ENCODE assay signal across 22 cellular contexts in genomic region chr7:18140943-18141342, GRCh38.
"Had no signal": no experiment of that assay in that cellular context is flagged by ENCODE, and none has a peak within 500 bp of the region (broad histone marks: within the 10 kb centered on the region; RNA-seq: fewer than 3 reads in every experiment).

No MANE protein-coding gene starts in this region.

- H3K4me3 ChIP-seq: coronary artery, esophagus squamous epithelium, heart right ventricle, lower lobe of right lung, testis, vagina had no signal

- H3K27ac Mint-ChIP-seq: activated B cell treated with CpG ODN at 0.5 μM for 24 hours; activated CD4-positive, alpha-beta memory T cell treated with anti-CD3 and anti-CD28 coated beads for 36 hours; activated naive CD4-positive, alpha-beta T cell treated with anti-CD3 and anti-CD28 coated beads, Interleukin-2, amount 10 ng/mL, durations not matched to agents 7 days and 5 days; activated T-cell treated with anti-CD3 and anti-CD28 coated beads, Interleukin-2, amount 50 U/mL, for 72 hours; naive B cell; type B pancreatic cell had no signal

- H3K4me1 Mint-ChIP-seq: activated naive CD4-positive, alpha-beta T cell treated with anti-CD3 and anti-CD28 coated beads, Interleukin-2, amount 10 ng/mL, durations not matched to agents 7 days and 5 days had no signal

- H3K36me3 ChIP-seq: esophagus squamous epithelium, heart right ventricle, lower lobe of right lung, vagina had no signal

- H3K27me3 Mint-ChIP-seq: activated CD4-positive, alpha-beta memory T cell treated with anti-CD3 and anti-CD28 coated beads for 36 hours had no signal

- H3K9me3 Mint-ChIP-seq: activated B cell treated with CpG ODN at 0.5 μM for 24 hours; activated CD4-positive, alpha-beta memory T cell treated with anti-CD3 and anti-CD28 coated beads for 36 hours; activated naive CD4-positive, alpha-beta T cell treated with anti-CD3 and anti-CD28 coated beads, Interleukin-2, amount 10 ng/mL, durations not matched to agents 7 days and 5 days; activated T-cell treated with anti-CD3 and anti-CD28 coated beads, Interleukin-2, amount 50 U/mL, for 72 hours; type B pancreatic cell had no signal

- H3K36me3 Mint-ChIP-seq: activated CD4-positive, alpha-beta memory T cell treated with anti-CD3 and anti-CD28 coated beads for 36 hours; activated naive CD4-positive, alpha-beta T cell treated with anti-CD3 and anti-CD28 coated beads, Interleukin-2, amount 10 ng/mL, durations not matched to agents 7 days and 5 days; naive B cell; type B pancreatic cell had no signal

- H3K4me3 Mint-ChIP-seq: activated B cell treated with CpG ODN at 0.5 μM for 24 hours; activated CD4-positive, alpha-beta memory T cell treated with anti-CD3 and anti-CD28 coated beads for 36 hours; activated naive CD4-positive, alpha-beta T cell treated with anti-CD3 and anti-CD28 coated beads, Interleukin-2, amount 10 ng/mL, durations not matched to agents 7 days and 5 days; activated T-cell treated with anti-CD3 and anti-CD28 coated beads, Interleukin-2, amount 50 U/mL, for 72 hours; naive B cell; type B pancreatic cell had no signal

- ATAC-seq: activated T-cell treated with anti-CD3 and anti-CD28 coated beads, Interleukin-2, amount 50 U/mL, for 72 hours; heart right ventricle; lower lobe of right lung had no signal

- DNase-seq: activated B cell treated with CpG ODN at 0.5 μM for 24 hours; activated CD4-positive, alpha-beta memory T cell treated with anti-CD3 and anti-CD28 coated beads for 36 hours; activated CD4-positive, alpha-beta T cell treated with anti-CD3 and anti-CD28 coated beads for 48 hours; activated effector memory CD4-positive, alpha-beta T cell treated with Interleukin-2 at 50 U/mL for 16 hours; activated naive CD4-positive, alpha-beta T cell treated with anti-CD3 and anti-CD28 coated beads, Interleukin-2, amount 10 ng/mL, durations not matched to agents 7 days and 5 days; activated T-cell treated with anti-CD3 and anti-CD28 coated beads, Interleukin-2, amount 50 U/mL, for 72 hours; amygdala; cerebellar nuclear complex; esophagus squamous epithelium; heart right ventricle; kidney; lower lobe of right lung; mesendoderm; naive B cell; posterior cingulate gyrus; stimulated activated CD4-positive, alpha-beta T cell treated with anti-CD3 and anti-CD28 coated beads, Interleukin-4, amount 100 ng/mL, for 1 hour; stimulated activated naive CD4-positive, alpha-beta T cell; T1000; testis had no signal

- H3K27me3 ChIP-seq: esophagus squamous epithelium, heart right ventricle, testis, vagina had no signal

- H3K27ac ChIP-seq: coronary artery, esophagus squamous epithelium, heart right ventricle, lower lobe of right lung, testis, vagina had no signal

- H3K4me1 ChIP-seq: esophagus squamous epithelium, lower lobe of right lung, testis, vagina had no signal

- H3K9me3 ChIP-seq: esophagus squamous epithelium, heart right ventricle, lower lobe of right lung, testis, vagina had no signal
